In genomic region chr5:139968547-139969261, GRCh38 we compare ENCODE assay signal across 7 cellular contexts.
DNase-seq lines count a peak whose midpoint lies in the region; ATAC-seq and TF ChIP-seq lines count a peak whose summit lies in the region.

No MANE protein-coding gene starts in this region.

- H3K36me3 Mint-ChIP-seq in T-helper 17 cell (ENCODE audit: low read depth) = peaks cover 2% of the 10 kb centered on the region

- no peak overlapping the region for H3K27ac Mint-ChIP-seq in T-helper 17 cell

- H3K4me3 Mint-ChIP-seq in T-helper 17 cell = no peak overlapping the region

- DNase-seq in NCI-H1694 (lab: John Stamatoyannopoulos, UW) = peak; percentile 78
- peak; percentile 69 to 88 (median 69) for DNase-seq in T-helper 17 cell
- DNase-seq in anterior cingulate cortex (lab: John Stamatoyannopoulos, UW) = peak in 56 of 58 donors; percentile 30 to 91 (median 70)
- DNase-seq in right atrium auricular region (ENCODE audit: low spot score) = peak; percentile 85
- DNase-seq in sigmoid colon = peak; percentile 91

- H3K4me1 ChIP-seq in right atrium auricular region (peaks cover 0 to 12% of the 10 kb centered on the region in 2 donors), sigmoid colon (peaks cover 0 to 16% (median 10%) of the 10 kb centered on the region in 4 donors)

- peak in 1 of 2 donors; percentile 97 for TF ChIP-seq CTCF in right atrium auricular region (IDR thresholded peaks at IDR 0.05)
- TF ChIP-seq CTCF in sigmoid colon (IDR thresholded peaks at IDR 0.05) = peak; percentile 98 to 99 (median 98)

- H3K4me1 Mint-ChIP-seq in T-helper 17 cell = peaks cover 2% of the 10 kb centered on the region

- no peak for TF ChIP-seq EP300 in sigmoid colon (IDR thresholded peaks at IDR 0.05)

- H3K36me3 ChIP-seq in right atrium auricular region (no peaks in the 10 kb centered on the region), sigmoid colon (no peaks in the 10 kb centered on the region)

- H3K27me3 Mint-ChIP-seq in T-helper 17 cell = peaks cover 38% of the 10 kb centered on the region

- WGBS in sigmoid colon, 2 donors = 22 to 25% methylated on average over 23 of the region's 23 CpGs

- ATAC-seq in GM18505 (IDR thresholded peaks at IDR 0.05; ENCODE audit: unreplicated experiment) (peak; percentile 97), HG02852 (IDR thresholded peaks at IDR 0.05; ENCODE audit: unreplicated experiment) (peak; percentile 94), T-helper 17 cell (peak; percentile 100)

- TF ChIP-seq POLR2A in GM18505 (IDR thresholded peaks at IDR 0.05; ENCODE audit: borderline replicate concordance, extremely low read depth, insufficient read depth, insufficient read length) = no peak
- no peak for TF ChIP-seq POLR2A in sigmoid colon (IDR thresholded peaks at IDR 0.05)

- intact Hi-C loops in sigmoid colon (cut with DNase I) = loop anchor here (1.0 to 5.0 kb wide), 5 partner anchors 74 to 189 kb away; partner anchors contain the start of gene NRG2

- H3K4me3 ChIP-seq in right atrium auricular region (no peak overlapping the region), sigmoid colon (no peak overlapping the region)

- H3K27me3 ChIP-seq in right atrium auricular region = no peaks in the 10 kb centered on the region
- H3K27me3 ChIP-seq in sigmoid colon = no peaks in the 10 kb centered on the region

- H3K27ac ChIP-seq in right atrium auricular region (no peak overlapping the region), sigmoid colon (no peak overlapping the region)

- H3K9me3 ChIP-seq in T-helper 17 cell (ENCODE audit: control insufficient read depth, low read length, poor library complexity, severe bottlenecking) (no peaks in the 10 kb centered on the region), right atrium auricular region (no peaks in the 10 kb centered on the region), sigmoid colon (no peaks in the 10 kb centered on the region)
